In genomic region chr6:44775121-44775520, GRCh38 we compare ENCODE assay signal across 20 cellular contexts.
"Had no signal": no experiment of that assay in that cellular context is flagged by ENCODE, and none has a peak within 500 bp of the region (broad histone marks: within the 10 kb centered on the region; RNA-seq: fewer than 3 reads in every experiment).

No MANE protein-coding gene starts in this region.

- H3K27ac ChIP-seq: dorsolateral prefrontal cortex, hepatocyte, neutrophil, skin epidermis, testis, tibial nerve, upper lobe of right lung, vagina had no signal

- H3K27me3 ChIP-seq: hepatocyte, neutrophil, testis, tibial nerve, upper lobe of right lung, vagina had no signal

- H3K4me3 ChIP-seq: dorsolateral prefrontal cortex, hepatocyte, skin epidermis, testis, tibial nerve, upper lobe of right lung, vagina had no signal

- ATAC-seq: esophagus mucosa; naive thymus-derived CD8-positive, alpha-beta T cell; sciatic nerve; stimulated activated naive B cell treated with anti-CD40 and anti-IgM and Interleukin-4, amounts not matched to agents 10 μg/mL and 1 μg/mL and 100 μg/mL, for 72 hours; stimulated activated naive CD8-positive, alpha-beta T cell treated with anti-CD3 and anti-CD28 coated beads, Interleukin-15, amount 100 ng/mL, for 72 hours; upper lobe of right lung had no signal

- H3K9me3 ChIP-seq: neutrophil, testis, tibial nerve, upper lobe of right lung, vagina had no signal

- DNase-seq: cortex of kidney; dorsolateral prefrontal cortex; effector CD8-positive, alpha-beta T cell; foreskin fibroblast; head of caudate nucleus; kidney; naive thymus-derived CD8-positive, alpha-beta T cell; stimulated activated CD4-positive, alpha-beta T cell treated with anti-CD3 and anti-CD28 coated beads, Interleukin-2, amount 100 ng/mL, for 24 hours; stimulated activated CD4-positive, alpha-beta T cell treated with anti-CD3 and anti-CD28 coated beads, Interleukin-4, amount 100 ng/mL, for 4 hours; stimulated activated naive B cell treated with anti-CD40 and anti-IgM and Interleukin-4, amounts not matched to agents 10 μg/mL and 1 μg/mL and 100 μg/mL, for 72 hours; stimulated activated naive CD8-positive, alpha-beta T cell treated with anti-CD3 and anti-CD28 coated beads, Interleukin-15, amount 100 ng/mL, for 72 hours; testis; upper lobe of right lung had no signal

- H3K4me1 ChIP-seq: testis, tibial nerve, upper lobe of right lung, vagina had no signal

- H3K36me3 ChIP-seq: neutrophil, tibial nerve, upper lobe of right lung, vagina had no signal
